Comparison of ENCODE assay signal across 17 cellular contexts in the genomic region with DNA sequence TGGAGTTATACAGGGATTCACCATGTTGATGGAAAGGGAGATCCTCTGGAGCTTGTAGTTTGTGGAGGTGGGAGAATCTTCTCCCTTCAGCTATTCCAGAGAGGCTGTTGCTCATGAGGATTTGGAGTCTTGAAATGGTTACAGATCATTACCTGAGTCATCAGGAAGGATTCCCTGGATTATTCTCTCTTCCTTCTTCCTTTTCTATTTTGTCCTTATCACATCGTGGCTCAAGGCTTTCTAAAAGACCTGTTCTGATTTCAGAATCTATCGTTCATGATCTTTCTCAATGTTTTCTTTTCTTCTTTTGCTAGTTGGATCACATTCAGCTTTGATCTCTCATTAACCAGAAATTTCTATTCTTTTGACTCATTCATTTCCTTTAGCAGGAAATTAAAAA.
DNase-seq lines count a peak whose midpoint lies in the region; ATAC-seq, FAIRE-seq and TF ChIP-seq lines count a peak whose summit lies in the region.
"Had no signal": no experiment of that assay in that cellular context is flagged by ENCODE, and none has a peak within 500 bp of the region (broad histone marks: within the 10 kb centered on the region; RNA-seq: fewer than 3 reads in every experiment).

No MANE protein-coding gene starts in this region.

- no peak for FAIRE-seq in A549 (lab: Jason Lieb, UNC)
- no peak for FAIRE-seq in urothelium cell line (lab: Jason Lieb, UNC)

- H3K4me2 ChIP-seq in A549: peak overlapping the region; percentile 2; the same call in 1 of the 3 replicates
- peak overlapping the region; percentile 36 for H3K4me2 ChIP-seq in mammary epithelial cell (ENCODE audit: insufficient read depth, low read depth, low read length)

- H3K36me3 ChIP-seq in mammary epithelial cell (ENCODE audit: insufficient read depth, low read length) (no peaks in the 10 kb centered on the region), ovary (no peaks in the 10 kb centered on the region)

- no peak for TF ChIP-seq EP300 in A549 (IDR thresholded peaks at IDR 0.05)
- TF ChIP-seq EP300 in ovary (IDR thresholded peaks at IDR 0.05): no peak

- POLR2A ChIA-PET in A549 (lab: Yijun Ruan, JAX) (no interaction called here), HEK293T (lab: Yijun Ruan, JAX) (no interaction called here)

- TF ChIP-seq RAD21 in A549 (conservative IDR thresholded peaks at IDR 0.05 in 1 of 2, IDR thresholded peaks at IDR 0.05 in 1 of 2): no peak

- no peak overlapping the region for H3K9ac ChIP-seq in mammary epithelial cell (ENCODE audit: insufficient read depth, low read length)

- H3K9me3 ChIP-seq in A549: no peaks in the 10 kb centered on the region
- H3K9me3 ChIP-seq in mammary epithelial cell (replicated peaks; ENCODE audit: insufficient read depth, low read length): no peaks in the 10 kb centered on the region
- no peaks in the 10 kb centered on the region for H3K9me3 ChIP-seq in ovary

- CTCF ChIA-PET in A549 (lab: Yijun Ruan, JAX) (no interaction called here), HEK293T (lab: Yijun Ruan, JAX) (interaction anchor here (0.6 kb wide), 1 partner anchor 265 kb away, joined by 3 read pairs; no protein-coding TSS in a partner anchor), mammary epithelial cell (lab: Charles Lee; ENCODE audit: low non-redundant PET) (no interaction called here)

- TF ChIP-seq POLR2A in A549 (IDR thresholded peaks at IDR 0.05; ENCODE audit: low read length) (no peak), ovary (IDR thresholded peaks at IDR 0.05) (no peak)

- H4K20me1 ChIP-seq in mammary epithelial cell (ENCODE audit: insufficient read depth, low read length): no peaks in the 10 kb centered on the region

- in situ Hi-C loops in mammary epithelial cell (cut with MboI; ENCODE audit: low sequenced_read_pairs in 2 of 2): no loop called here

- BruUV-seq in mammary epithelial cell (replicated peaks; lab: Mats Ljungman, UMichigan): no TSS peak

- intact Hi-C loops in mammary epithelial cell (cut with micrococcal nuclease) (no loop called here), ovary (cut with DNase I) (no loop called here)

- H3K4me1 ChIP-seq in A549 (peaks cover 8% of the 10 kb centered on the region; the same call in 1 of the 3 replicates), mammary epithelial cell (ENCODE audit: insufficient read depth, low read length) (peaks cover 14% of the 10 kb centered on the region), ovary (ENCODE audit: insufficient read depth) (peaks cover 1% of the 10 kb centered on the region)

- H3K27ac ChIP-seq in A549: 0 out of 6 replicates have a peak overlapping the region, but pooled peaks of 1 of the 2 experiments have one; percentile 34
- H3K27ac ChIP-seq in mammary epithelial cell (ENCODE audit: insufficient read depth, low read depth, low read length): peak overlapping the region; percentile 58
- no peak overlapping the region for H3K27ac ChIP-seq in ovary

- no peak for ATAC-seq in A549
- ATAC-seq in omental fat pad (ENCODE audit: low FRiP score): no peak
- ATAC-seq: Right ventricle myocardium inferior had no signal

- H3K79me2 ChIP-seq in mammary epithelial cell (ENCODE audit: insufficient read depth, low read length): no peaks in the 10 kb centered on the region

- H3K4me3 ChIP-seq in A549 (no peak overlapping the region), mammary epithelial cell (replicated peaks in 1 of 3; ENCODE audit: insufficient read depth in 1 of 3, low read depth in 2 of 3, low read length in 3 of 3) (no peak overlapping the region), ovary (no peak overlapping the region)

- peak overlapping the region; percentile 68 for H2AFZ ChIP-seq in mammary epithelial cell (ENCODE audit: low read depth, low read length)

- DNase-seq in A549 (ENCODE audit: low read depth in 1 of 2, low spot score in 1 of 2): no peak
- DNase-seq in HEK293T (ENCODE audit: extremely low spot score): peak; percentile 7
- peak; percentile 54 for DNase-seq in mammary epithelial cell
- peak; percentile 12 for DNase-seq in iris pigment epithelial cell (ENCODE audit: low read depth)
- DNase-seq in ovary: no peak
- no peak for DNase-seq in urothelium cell line (ENCODE audit: low spot score)
- no peak for DNase-seq in activated CD4-positive, alpha-beta T cell treated with anti-CD3 and anti-CD28 coated beads for 48 hours
- no peak for DNase-seq in omental fat pad (ENCODE audit: low spot score)
- DNase-seq: 8988T, C1 segment of cervical spinal cord, DMS153, KG1, MM.1S, NCI-H1105 treated with DMSO at 0.1 percent for 48 hours, NCI-H187, NCI-H446 had no signal

- 36% methylated on average over 2 of the region's 2 CpGs for WGBS in A549 (ENCODE audit: missing lambda C conversion rate)
- WGBS in mammary epithelial cell (ENCODE audit: low coverage, missing lambda C conversion rate): 0% methylated on average over 2 of the region's 2 CpGs
- WGBS in ovary, 3 donors: 28 to 64% (median 52%) methylated on average over 2 of the region's 2 CpGs

- no peaks in the 10 kb centered on the region for H3K27me3 ChIP-seq in mammary epithelial cell (ENCODE audit: insufficient read depth, low read length)
- no peaks in the 10 kb centered on the region for H3K27me3 ChIP-seq in ovary

- dilution Hi-C loops in mammary epithelial cell (cut with HindIII; ENCODE audit: low sequenced_read_pairs): no loop called here

- TF ChIP-seq CTCF in A549 (IDR thresholded peaks at IDR 0.05): no peak
- TF ChIP-seq CTCF in mammary epithelial cell (conservative IDR thresholded peaks at IDR 0.05 in 1 of 2, IDR thresholded peaks at IDR 0.05 in 1 of 2; ENCODE audit: extremely low read depth in 1 of 2, insufficient read depth in 1 of 2, low read depth in 1 of 2, low read length in 2 of 2): no peak
- TF ChIP-seq CTCF in ovary (IDR thresholded peaks at IDR 0.05): no peak
- no peak for TF ChIP-seq CTCF in omental fat pad (IDR thresholded peaks at IDR 0.05)

TF ChIP-seq in A549, 52 proteins besides CTCF, POLR2A, EP300 and RAD21 (continues in another document):
- no peak for TF ChIP-seq CBX2 (IDR thresholded peaks at IDR 0.05; ENCODE audit: borderline replicate concordance, low read depth)
- TF ChIP-seq TP53 (CRISPR knock-in tag; IDR thresholded peaks at IDR 0.05): no peak
- TF ChIP-seq FOSL2 (IDR thresholded peaks at IDR 0.05): no peak
- no peak for TF ChIP-seq FOSL2 (CRISPR knock-in tag; IDR thresholded peaks at IDR 0.05)
- TF ChIP-seq HDAC2 (IDR thresholded peaks at IDR 0.05): no peak
- TF ChIP-seq HOXB13 (CRISPR knock-in tag; IDR thresholded peaks at IDR 0.05; ENCODE audit: low read depth): no peak
- TF ChIP-seq GATA3 (IDR thresholded peaks at IDR 0.05; ENCODE audit: borderline replicate concordance): no peak
- TF ChIP-seq, protein P1, sequence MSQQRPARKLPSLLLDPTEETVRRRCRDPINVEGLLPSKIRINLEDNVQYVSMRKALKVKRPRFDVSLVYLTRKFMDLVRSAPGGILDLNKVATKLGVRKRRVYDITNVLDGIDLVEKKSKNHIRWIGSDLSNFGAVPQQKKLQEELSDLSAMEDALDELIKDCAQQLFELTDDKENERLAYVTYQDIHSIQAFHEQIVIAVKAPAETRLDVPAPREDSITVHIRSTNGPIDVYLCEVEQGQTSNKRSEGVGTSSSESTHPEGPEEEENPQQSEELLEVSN (IDR thresholded peaks at IDR 0.05; ENCODE audit: borderline replicate concordance, low read depth): no peak
- TF ChIP-seq, protein P2, sequence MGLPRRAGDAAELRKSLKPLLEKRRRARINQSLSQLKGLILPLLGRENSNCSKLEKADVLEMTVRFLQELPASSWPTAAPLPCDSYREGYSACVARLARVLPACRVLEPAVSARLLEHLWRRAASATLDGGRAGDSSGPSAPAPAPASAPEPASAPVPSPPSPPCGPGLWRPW (IDR thresholded peaks at IDR 0.05): no peak
- TF ChIP-seq SREBF2 (IDR thresholded peaks at IDR 0.05): no peak
- TF ChIP-seq, protein P3, sequence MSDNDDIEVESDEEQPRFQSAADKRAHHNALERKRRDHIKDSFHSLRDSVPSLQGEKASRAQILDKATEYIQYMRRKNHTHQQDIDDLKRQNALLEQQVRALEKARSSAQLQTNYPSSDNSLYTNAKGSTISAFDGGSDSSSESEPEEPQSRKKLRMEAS (IDR thresholded peaks at IDR 0.05): no peak
- TF ChIP-seq PHF8 (IDR thresholded peaks at IDR 0.05; ENCODE audit: borderline replicate concordance, low read depth): no peak
- TF ChIP-seq ZSCAN20 (CRISPR knock-in tag; IDR thresholded peaks at IDR 0.05): no peak

TF ChIP-seq in HEK293T, 16 proteins besides CTCF, POLR2A, EP300 and RAD21:
- TF ChIP-seq TARDBP (IDR thresholded peaks at IDR 0.05) (no peak), L3MBTL2 (conservative IDR thresholded peaks at IDR 0.05) (no peak)

Comparison
In these comparisons a context has a peak if more than half of its experiments do, and no peak if none do; other contexts are left out.
1. DNase-seq: peak in HEK293T (single experiment), mammary epithelial cell (single experiment) and iris pigment epithelial cell (single experiment); none in A549 (0 of 2), ovary (0 of 5), urothelium cell line (single experiment), activated CD4-positive, alpha-beta T cell treated with anti-CD3 and anti-CD28 coated beads for 48 hours (single experiment) and omental fat pad (single experiment).